ENCODE assay signal across 16 cellular contexts in the genomic region with DNA sequence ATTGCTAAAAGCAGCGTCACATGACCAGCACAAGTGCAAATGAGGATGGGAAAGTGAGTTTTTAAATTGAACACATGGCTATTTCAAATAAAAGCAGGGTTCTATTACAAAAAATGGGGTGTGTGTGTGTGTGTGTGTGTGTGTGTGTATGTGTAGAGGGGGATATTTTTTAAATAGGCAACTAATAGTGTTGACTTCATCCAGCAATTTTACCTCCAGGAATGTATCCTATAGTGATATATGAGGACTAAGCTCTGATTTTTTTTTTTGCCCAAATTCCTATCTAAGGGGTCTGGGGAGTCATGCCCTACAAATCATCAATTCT.
DNase-seq lines count a peak whose midpoint lies in the region; ATAC-seq and TF ChIP-seq lines count a peak whose summit lies in the region.
"Had no signal": no experiment of that assay in that cellular context is flagged by ENCODE, and none has a peak within 500 bp of the region (broad histone marks: within the 10 kb centered on the region; RNA-seq: fewer than 3 reads in every experiment).

No MANE protein-coding gene starts in this region.

- H3K4me1 Mint-ChIP-seq in CD4-positive, alpha-beta T cell (ENCODE audit: low read depth): peaks cover 52% of the 10 kb centered on the region
- H3K4me1 Mint-ChIP-seq in T-helper 17 cell (peaks cover 38% of the 10 kb centered on the region), mesothelial cell of epicardium (peaks cover 42% of the 10 kb centered on the region)

- DNase-seq in CD4-positive, alpha-beta T cell: no peak
- DNase-seq in GM12864 (ENCODE audit: low read depth) (no peak), T-helper 17 cell (no peak), mesothelial cell of epicardium (ENCODE audit: low spot score in 2 of 2, unreplicated experiment in 2 of 2) (no peak), NCI-H524 (lab: John Stamatoyannopoulos, UW) (no peak), NCI-H1436 treated with DMSO at 0.1 percent for 48 hours (lab: John Stamatoyannopoulos, UW) (no peak)
- DNase-seq: DMS 273 treated with DMSO at 0.1 percent for 48 hours, heart right ventricle, HFFc6, MV-4-11, NCI-H2029 treated with DMSO at 0.1 percent for 48 hours, NCI-H510A, SK-N-SH had no signal

- no peaks in the 10 kb centered on the region for H3K36me3 Mint-ChIP-seq in CD4-positive, alpha-beta T cell (ENCODE audit: low read depth)
- H3K36me3 Mint-ChIP-seq in T-helper 17 cell (ENCODE audit: low read depth): no peaks in the 10 kb centered on the region
- H3K36me3 Mint-ChIP-seq in mesothelial cell of epicardium: no peaks in the 10 kb centered on the region

- no peaks in the 10 kb centered on the region for H3K27me3 Mint-ChIP-seq in CD4-positive, alpha-beta T cell
- H3K27me3 Mint-ChIP-seq in T-helper 17 cell (no peaks in the 10 kb centered on the region), mesothelial cell of epicardium (ENCODE audit: low read depth) (no peaks in the 10 kb centered on the region)

- H3K27ac Mint-ChIP-seq in CD4-positive, alpha-beta T cell: peak overlapping the region; percentile 84
- H3K27ac Mint-ChIP-seq in T-helper 17 cell: peak overlapping the region; percentile 94
- H3K27ac Mint-ChIP-seq in mesothelial cell of epicardium: peak overlapping the region; percentile 39
- H3K27ac Mint-ChIP-seq: HFFc6 had no signal

- ATAC-seq in CD4-positive, alpha-beta T cell (ENCODE audit: poor library complexity): no peak
- ATAC-seq in T-helper 17 cell (peak; percentile 52), HG03469 (IDR thresholded peaks at IDR 0.05; ENCODE audit: unreplicated experiment) (no peak)
- ATAC-seq: heart right ventricle had no signal

- no peaks in the 10 kb centered on the region for H3K9me3 Mint-ChIP-seq in CD4-positive, alpha-beta T cell
- no peaks in the 10 kb centered on the region for H3K9me3 Mint-ChIP-seq in mesothelial cell of epicardium

- H3K9me3 ChIP-seq in CD4-positive, alpha-beta T cell (ENCODE audit: control insufficient read depth, low read length): no peaks in the 10 kb centered on the region
- no peaks in the 10 kb centered on the region for H3K9me3 ChIP-seq in T-helper 17 cell (ENCODE audit: control insufficient read depth, low read length, poor library complexity, severe bottlenecking)
- H3K9me3 ChIP-seq: heart right ventricle, neutrophil, right atrium auricular region, SK-N-SH had no signal

- intact Hi-C loops in CD4-positive, alpha-beta T cell (cut with DNase I, micrococcal nuclease): loop anchor here in 1 of 2 experiments (10.0 kb wide), 1 partner anchor 157 kb away; no protein-coding TSS in a partner anchor

- H3K27me3 ChIP-seq in CD4-positive, alpha-beta T cell (ENCODE audit: control insufficient read depth, insufficient read depth, low read length): no peaks in the 10 kb centered on the region
- H3K27me3 ChIP-seq: heart right ventricle, neutrophil, right atrium auricular region had no signal

- POLR2A ChIA-PET in CD4-positive, alpha-beta T cell (lab: Charles Lee): interaction anchor here (0.7 to 2.4 kb wide), 3 partner anchors 78 to 152 kb away, joined by 3 to 8 read pairs (median 3); a partner anchor contains a TSS

- peak overlapping the region; percentile 46; the same call in 1 of the 2 replicates for H3K4me3 ChIP-seq in GM12864 (ENCODE audit: low read depth, low read length)
- H3K4me3 ChIP-seq: heart right ventricle, right atrium auricular region had no signal

- no peak overlapping the region for H3K4me3 Mint-ChIP-seq in CD4-positive, alpha-beta T cell
- H3K4me3 Mint-ChIP-seq in T-helper 17 cell (peak overlapping the region; percentile 66), mesothelial cell of epicardium (no peak overlapping the region)
- H3K4me3 Mint-ChIP-seq: HFFc6 had no signal

- H3K27ac ChIP-seq in CD4-positive, alpha-beta T cell (ENCODE audit: low read depth, low read length): no peak overlapping the region
- H3K27ac ChIP-seq: heart right ventricle, neutrophil, right atrium auricular region had no signal

- TF ChIP-seq CTCF in CD4-positive, alpha-beta T cell (IDR thresholded peaks at IDR 0.05): no peak
- TF ChIP-seq CTCF in GM12864 (IDR thresholded peaks at IDR 0.05; ENCODE audit: low read depth, low read length, missing control alignments) (no peak), mesothelial cell of epicardium (IDR thresholded peaks at IDR 0.05; ENCODE audit: unreplicated experiment) (no peak)

- CTCF ChIA-PET in CD4-positive, alpha-beta T cell (lab: Charles Lee): interaction anchor here (1.1 kb wide), 1 partner anchor 126 kb away, joined by 3 read pairs; no protein-coding TSS in a partner anchor

Comparison
In these comparisons a context has a peak if more than half of its experiments do, and no peak if none do; other contexts are left out.
1. H3K27ac Mint-ChIP-seq: peak in every context shown above with its lines; median percentile 94 in T-helper 17 cell; 84 in CD4-positive, alpha-beta T cell; 39 in mesothelial cell of epicardium.